In genomic region chr19:1825909-1826556, GRCh38 we compare ENCODE assay signal across 8 cellular contexts. TPM values are rescaled to one million over a fixed set of nuclear protein-coding genes. Genes with fewer than 3 reads are reported as not detected.
DNase-seq lines count a peak whose midpoint lies in the region; ATAC-seq and TF ChIP-seq lines count a peak whose summit lies in the region.

No MANE protein-coding gene starts in this region.

- H2BK5ac ChIP-seq in IMR-90 (ENCODE audit: low read depth, low read length, poor library complexity, severe bottlenecking) = no peak overlapping the region

- intact Hi-C loops in IMR-90 (cut with micrococcal nuclease) (loop anchor here (1.0 kb wide), 1 partner anchor 14 kb away; the partner anchor contains the start of gene ATP8B3), heart right ventricle (cut with DNase I) (no loop called here), psoas muscle (cut with DNase I) (loop anchor here in 1 of 2 donors (5.0 to 10.0 kb wide), 2 partner anchors 154 to 281 kb away; no protein-coding TSS in a partner anchor), vagina (cut with DNase I) (no loop called here)

- no peaks in the 10 kb centered on the region for H3K79me2 ChIP-seq in SU-DHL-6 (ENCODE audit: insufficient read depth, low read length)

- no peaks in the 10 kb centered on the region for H3K9me3 ChIP-seq in IMR-90 (ENCODE audit: control insufficient read depth, insufficient read depth, low read length)
- no peaks in the 10 kb centered on the region for H3K9me3 ChIP-seq in SU-DHL-6 (ENCODE audit: insufficient read depth, low read length)
- no peaks in the 10 kb centered on the region for H3K9me3 ChIP-seq in adipocyte (ENCODE audit: control insufficient read depth, low read length)
- no peaks in the 10 kb centered on the region for H3K9me3 ChIP-seq in heart right ventricle
- H3K9me3 ChIP-seq in psoas muscle = no peaks in the 10 kb centered on the region
- H3K9me3 ChIP-seq in vagina = no peaks in the 10 kb centered on the region

- H2AK9ac ChIP-seq in IMR-90 (replicated peaks; ENCODE audit: low read depth, low read length, poor library complexity) = peak overlapping the region; percentile 3

- no TSS peak for BruUV-seq in IMR-90 (replicated peaks; lab: Mats Ljungman, UMichigan)

- H3K27me3 ChIP-seq in IMR-90 (ENCODE audit: control insufficient read depth, insufficient read depth, low read length) (no peaks in the 10 kb centered on the region), SU-DHL-6 (ENCODE audit: low read length) (no peaks in the 10 kb centered on the region), adipocyte (replicated peaks; ENCODE audit: control insufficient read depth, insufficient read depth, low read length) (no peaks in the 10 kb centered on the region), heart right ventricle (no peaks in the 10 kb centered on the region), psoas muscle (ENCODE audit: insufficient read depth in 3 of 3, low read length in 2 of 3) (no peaks in the 10 kb centered on the region), vagina (no peaks in the 10 kb centered on the region)

- peak; percentile 76 for TF ChIP-seq RAD21 in IMR-90 (IDR thresholded peaks at IDR 0.05; ENCODE audit: low read length)

- H2AFZ ChIP-seq in IMR-90 (replicated peaks; ENCODE audit: low read length, poor library complexity) = peak overlapping the region; percentile 67
- no peak overlapping the region for H2AFZ ChIP-seq in SU-DHL-6 (ENCODE audit: low read depth, low read length, severe bottlenecking)

- TF ChIP-seq POLR2A in IMR-90 (IDR thresholded peaks at IDR 0.05; ENCODE audit: low read depth, low read length) (no peak), vagina (IDR thresholded peaks at IDR 0.05) (no peak)

- H3K4me2 ChIP-seq in IMR-90 (ENCODE audit: low read depth, low read length) = no peak overlapping the region
- H3K4me2 ChIP-seq in SU-DHL-6 (ENCODE audit: low read depth, low read length, poor library complexity, severe bottlenecking) = no peak overlapping the region

- no peak overlapping the region for H3K18ac ChIP-seq in IMR-90 (ENCODE audit: low read depth, low read length)

- no peak overlapping the region for H2BK15ac ChIP-seq in IMR-90 (ENCODE audit: low read depth, low read length)

- no peak overlapping the region for H3K4ac ChIP-seq in IMR-90 (ENCODE audit: low read depth, low read length)

- H3K9me2 ChIP-seq in SU-DHL-6 (replicated peaks; ENCODE audit: insufficient read depth, low read length) = no peaks in the 10 kb centered on the region

- H3K14ac ChIP-seq in IMR-90 (replicated peaks; ENCODE audit: low read depth, low read length) = no peak overlapping the region

- H3K27ac ChIP-seq in IMR-90 (ENCODE audit: insufficient read depth, low read length) = no peak overlapping the region
- H3K27ac ChIP-seq in SU-DHL-6 (ENCODE audit: low read depth, low read length) = no peak overlapping the region
- no peak overlapping the region for H3K27ac ChIP-seq in heart right ventricle
- no peak overlapping the region for H3K27ac ChIP-seq in psoas muscle
- no peak overlapping the region for H3K27ac ChIP-seq in vagina

- 0% methylated on average over 4 of the region's 15 CpGs; no CpG with 5 or more reads in 1 of the 2 experiments for WGBS in IMR-90 (ENCODE audit: extremely low coverage in 2 of 2, insufficient read length in 1 of 2), 2 experiments
- 33 to 39% methylated on average over 15 of the region's 15 CpGs for WGBS in heart right ventricle, 2 donors
- 32 to 39% (median 33%) methylated on average over 15 of the region's 15 CpGs for WGBS in psoas muscle, 3 donors

- H3K4me3 ChIP-seq in IMR-90 (ENCODE audit: insufficient read depth, low read depth, low read length) = no peak overlapping the region
- no peak overlapping the region for H3K4me3 ChIP-seq in SU-DHL-6 (ENCODE audit: insufficient read depth, low read length, poor library complexity, severe bottlenecking)
- no peak overlapping the region for H3K4me3 ChIP-seq in adipocyte (ENCODE audit: low read length)
- no peak overlapping the region for H3K4me3 ChIP-seq in heart right ventricle
- no peak overlapping the region for H3K4me3 ChIP-seq in psoas muscle
- peak overlapping the region in 1 of 2 donors; percentile 3 for H3K4me3 ChIP-seq in vagina

- peak; percentile 96 for ATAC-seq in IMR-90 (ENCODE audit: low read depth)
- peak; percentile 68 to 86 (median 76) for ATAC-seq in heart right ventricle
- ATAC-seq in psoas muscle = peak; percentile 64 to 89 (median 81)
- no peak for ATAC-seq in GM19467 (IDR thresholded peaks at IDR 0.05; ENCODE audit: unreplicated experiment)

- H2BK120ac ChIP-seq in IMR-90 (ENCODE audit: low read depth, low read length) = no peak overlapping the region

- H3K9ac ChIP-seq in IMR-90 (ENCODE audit: low read depth, low read length) (no peak overlapping the region), SU-DHL-6 (ENCODE audit: low read length) (no peak overlapping the region), adipocyte (ENCODE audit: low read length) (no peak overlapping the region)

- H3K56ac ChIP-seq in IMR-90 (ENCODE audit: extremely low read depth, insufficient read depth, low read length) = no peak overlapping the region

- H3K9me1 ChIP-seq in IMR-90 (ENCODE audit: insufficient read depth, low read length) = no peaks in the 10 kb centered on the region

- no peak overlapping the region for H4K5ac ChIP-seq in IMR-90 (ENCODE audit: low read depth, low read length)

- H3F3A ChIP-seq in SU-DHL-6 (ENCODE audit: insufficient read depth) = no peaks in the 10 kb centered on the region

- TF ChIP-seq CTCF in IMR-90 (conservative IDR thresholded peaks at IDR 0.05; ENCODE audit: low read depth, low read length) (peak; percentile 83), SU-DHL-6 (IDR thresholded peaks at IDR 0.05; ENCODE audit: insufficient read depth, low read length, poor library complexity, severe bottlenecking) (peak; percentile 99), heart right ventricle (IDR thresholded peaks at IDR 0.05) (peak; percentile 77 to 94 (median 89)), psoas muscle (IDR thresholded peaks at IDR 0.05) (peak; percentile 81), vagina (IDR thresholded peaks at IDR 0.05) (peak; percentile 77 to 93 (median 86))

- no peak overlapping the region for H4K91ac ChIP-seq in IMR-90 (ENCODE audit: insufficient read depth, low read depth, low read length)

- H4K20me1 ChIP-seq in IMR-90 (ENCODE audit: insufficient read depth, low read length) (peaks cover 25% of the 10 kb centered on the region), SU-DHL-6 (ENCODE audit: low read depth, low read length) (no peaks in the 10 kb centered on the region; the same call in 1 of the 2 replicates)

- H3K4me1 ChIP-seq in IMR-90 (ENCODE audit: control insufficient read depth, insufficient read depth, low read length) (peaks cover 4% of the 10 kb centered on the region; the same call in 1 of the 2 replicates), adipocyte (ENCODE audit: control insufficient read depth, insufficient read depth, low read length) (peaks cover 4% of the 10 kb centered on the region), heart right ventricle (peaks cover 0 to 17% (median 6%) of the 10 kb centered on the region in 9 donors), psoas muscle (peaks cover 5% of the 10 kb centered on the region), vagina (peaks cover 9% of the 10 kb centered on the region)

- POLR2A ChIA-PET in IMR-90 (lab: Charles Lee; ENCODE audit: unreplicated experiment) = no interaction called here

- no peak overlapping the region for H3K23ac ChIP-seq in IMR-90 (ENCODE audit: low read depth, low read length)

- peaks cover 4 to 48% of the 10 kb centered on the region in 2 experiments for H3K79me1 ChIP-seq in IMR-90 (ENCODE audit: low read depth in 1 of 2, low read length in 2 of 2)

- in situ Hi-C loops in IMR-90 (cut with MboI; ENCODE audit: low sequenced_read_pairs) = no loop called here

- CTCF ChIA-PET in IMR-90 (lab: Yijun Ruan, JAX) = interaction anchor here (0.5 to 1.3 kb wide), 5 partner anchors 11 to 280 kb away, joined by 3 to 17 read pairs (median 3); no protein-coding TSS in a partner anchor

- H4K8ac ChIP-seq in IMR-90 (ENCODE audit: low read depth in 2 of 2, low read length in 2 of 2) = 0 out of 4 replicates have a peak overlapping the region, but pooled peaks of 1 of the 2 experiments have one; percentile 28

- peak overlapping the region; percentile 33; the same call in 1 of the 2 replicates for H2AK5ac ChIP-seq in IMR-90 (ENCODE audit: low read depth, low read length)

- H3K36me3 ChIP-seq in IMR-90 (ENCODE audit: control insufficient read depth, insufficient read depth, low read length) = peaks cover 32% of the 10 kb centered on the region
- H3K36me3 ChIP-seq in SU-DHL-6 (ENCODE audit: low read length) = 0 out of 2 replicates have a peak, but pooled peaks cover 4% of the 10 kb centered on the region
- peaks cover 24% of the 10 kb centered on the region for H3K36me3 ChIP-seq in adipocyte (ENCODE audit: control insufficient read depth, insufficient read depth, low read length, severe bottlenecking)
- H3K36me3 ChIP-seq in heart right ventricle = peaks cover 0 to 91% (median 28%) of the 10 kb centered on the region in 9 donors
- peaks cover 3 to 73% of the 10 kb centered on the region in 2 donors for H3K36me3 ChIP-seq in psoas muscle (ENCODE audit: insufficient read depth in 1 of 2, low read depth in 1 of 2)
- H3K36me3 ChIP-seq in vagina = peaks cover 0 to 46% of the 10 kb centered on the region in 2 donors

- dilution Hi-C loops in IMR-90 (cut with HindIII; ENCODE audit: low sequenced_read_pairs, unreplicated experiment) = no loop called here

- H2BK20ac ChIP-seq in IMR-90 (ENCODE audit: low read depth, low read length) = no peak overlapping the region

- DNase-seq in DMS114 treated with DMSO at 0.1 percent for 48 hours (lab: John Stamatoyannopoulos, UW; ENCODE audit: unreplicated experiment) (peak; percentile 18), IMR-90 (peak; percentile 56), adipocyte (ENCODE audit: low read depth) (peak; percentile 87), heart right ventricle (peak; percentile 73 to 80), psoas muscle (peak; percentile 75 to 89), vagina (ENCODE audit: extremely low spot score in 2 of 2) (no peak)

RNA-seq across cellular contexts. Expression of gene ATP8B3, which starts 14.0 kb away (rescaled TPM):
- 1.4 and 1.6 TPM in 2 replicates for total RNA-seq in IMR-90 (2012; rRNA removed)
- 8.1 and 9.0 TPM in 2 replicates for polyA plus RNA-seq in IMR-90 (2012; rRNA removed)
- 3.2 and 5.2 TPM in 2 replicates for polyA plus RNA-seq in IMR-90 (2012; cell fraction: cytosol; rRNA removed)
- polyA plus RNA-seq in IMR-90 (2012; cell fraction: nucleus; rRNA removed; ENCODE audit: low replicate concordance) = 28.0 and 38.9 TPM in 2 replicates
- 1 to 10 TPM in 2 of 10 donors, under 1 TPM in 8; 0.13 to 3.4 (median 0.48) TPM for total RNA-seq in heart right ventricle
- 1 to 10 TPM in 1 of 2 donors, under 1 TPM in 1; 0.80 to 1.3 TPM for polyA plus RNA-seq in heart right ventricle
- total RNA-seq in psoas muscle = under 1 TPM in 3 of 4 donors, not detected in 1; 0.06 to 0.30 (median 0.18) TPM
- under 1 TPM; 0.15 to 0.22 (median 0.17) TPM for polyA plus RNA-seq in psoas muscle
- total RNA-seq in vagina = 3.2 TPM

RNA-seq across cellular contexts. Expression of gene REXO1, which starts 22.2 kb away (rescaled TPM):
- 1.4 and 2.5 TPM in 2 replicates for total RNA-seq in IMR-90 (2012; rRNA removed)
- 39.2 and 63.7 TPM in 2 replicates for polyA plus RNA-seq in IMR-90 (2012; rRNA removed)
- polyA plus RNA-seq in IMR-90 (2012; cell fraction: cytosol; rRNA removed) = 13.1 and 26.8 TPM in 2 replicates
- polyA plus RNA-seq in IMR-90 (2012; cell fraction: nucleus; rRNA removed; ENCODE audit: low replicate concordance) = 185 and 1,091 TPM in 2 replicates
- total RNA-seq in heart right ventricle = 10 to 100 TPM; 13.1 to 20.1 (median 16.5) TPM
- 10 to 100 TPM; 13.1 to 20.6 TPM for polyA plus RNA-seq in heart right ventricle
- total RNA-seq in psoas muscle = 10 to 100 TPM; 13.5 to 35.2 (median 22.3) TPM
- 10 to 100 TPM; 16.5 to 26.9 (median 20.3) TPM for polyA plus RNA-seq in psoas muscle
- 19.9 TPM for total RNA-seq in vagina

RNA-seq across cellular contexts. Expression of gene KLF16, which starts 37.3 kb away (rescaled TPM):
- total RNA-seq in IMR-90 (2012; rRNA removed) = 0.90 and 1.7 TPM in 2 replicates
- 13.1 and 31.4 TPM in 2 replicates for polyA plus RNA-seq in IMR-90 (2012; rRNA removed)
- polyA plus RNA-seq in IMR-90 (2012; cell fraction: cytosol; rRNA removed) = 14.5 and 19.8 TPM in 2 replicates
- 18.0 and 29.0 TPM in 2 replicates for polyA plus RNA-seq in IMR-90 (2012; cell fraction: nucleus; rRNA removed; ENCODE audit: low replicate concordance)
- 10 to 100 TPM in 4 of 10 donors, 1 to 10 TPM in 6; 5.0 to 13.4 (median 7.6) TPM for total RNA-seq in heart right ventricle
- 1 to 10 TPM; 4.0 to 8.6 TPM for polyA plus RNA-seq in heart right ventricle
- total RNA-seq in psoas muscle = 10 to 100 TPM in 1 of 4 donors, 1 to 10 TPM in 3; 3.0 to 11.1 (median 4.3) TPM
- polyA plus RNA-seq in psoas muscle = 10 to 100 TPM in 1 of 3 donors, 1 to 10 TPM in 2; 2.2 to 13.0 (median 3.1) TPM
- 7.6 TPM for total RNA-seq in vagina

RNA-seq across cellular contexts. Expression of gene ABHD17A, which starts 59.3 kb away (rescaled TPM):
- 31.9 and 37.8 TPM in 2 replicates for total RNA-seq in IMR-90 (2012; rRNA removed)
- polyA plus RNA-seq in IMR-90 (2012; rRNA removed) = 76.2 and 111 TPM in 2 replicates
- polyA plus RNA-seq in IMR-90 (2012; cell fraction: cytosol; rRNA removed) = 52.5 and 129 TPM in 2 replicates
- 86.9 and 244 TPM in 2 replicates for polyA plus RNA-seq in IMR-90 (2012; cell fraction: nucleus; rRNA removed; ENCODE audit: low replicate concordance)
- 10 to 100 TPM; 45.1 to 68.0 (median 57.0) TPM for total RNA-seq in heart right ventricle
- polyA plus RNA-seq in heart right ventricle = 100 to 1,000 TPM in 1 of 2 donors, 10 to 100 TPM in 1; 93.6 to 185 TPM
- total RNA-seq in psoas muscle = 10 to 100 TPM; 38.5 to 54.2 (median 42.3) TPM
- 10 to 100 TPM; 35.5 to 58.9 (median 47.6) TPM for polyA plus RNA-seq in psoas muscle
- 83.0 TPM for total RNA-seq in vagina

Comparison
In these comparisons a context has a peak if more than half of its experiments do, and no peak if none do; other contexts are left out.
1. DNase-seq: peak in DMS114 treated with DMSO at 0.1 percent for 48 hours (single experiment), IMR-90 (single experiment), adipocyte (single experiment), heart right ventricle (2 of 2) and psoas muscle (2 of 2); none in vagina (0 of 2).
2. Peak in every context shown above with its lines, with median percentiles within 50 percentile points of each other: CTCF ChIP-seq.